22 cellular contexts compared by ENCODE assay signal in genomic region chr4:27894951-27895350, GRCh38.
"Had no signal": no experiment of that assay in that cellular context is flagged by ENCODE, and none has a peak within 500 bp of the region (broad histone marks: within the 10 kb centered on the region; RNA-seq: fewer than 3 reads in every experiment).

No MANE protein-coding gene starts in this region.

- ATAC-seq: effector memory CD8-positive, alpha-beta T cell; left cardiac atrium; left lung; mucosa of descending colon; natural killer cell treated with Interleukin-12 subunit alpha and Interleukin-12 subunit beta and Interleukin-15 and Interleukin-18, amount 100 ng/mL, for 72 hours; stimulated activated effector memory CD8-positive, alpha-beta T cell treated with anti-CD3 and anti-CD28 coated beads, Interleukin-12 subunit alpha, Interleukin-12 subunit beta, amount 100 ng/mL, for 72 hours had no signal

- H3K27me3 ChIP-seq: esophagus squamous epithelium, left lung, neutrophil, right atrium auricular region, sigmoid colon, stomach, thyroid gland had no signal

- H3K4me1 ChIP-seq: esophagus squamous epithelium, left lung, parathyroid adenoma, right atrium auricular region, sigmoid colon, stomach, thyroid gland had no signal

- H3K4me3 ChIP-seq: esophagus squamous epithelium, left lung, mucosa of descending colon, right atrium auricular region, sigmoid colon, stomach, thyroid gland had no signal

- H3K9me3 ChIP-seq: esophagus squamous epithelium, left lung, mucosa of descending colon, neutrophil, right atrium auricular region, sigmoid colon, thyroid gland had no signal

- H3K36me3 ChIP-seq: esophagus squamous epithelium, left lung, neutrophil, right atrium auricular region, sigmoid colon, stomach, thyroid gland had no signal

- DNase-seq: cortex of kidney; effector memory CD8-positive, alpha-beta T cell; erythroblast; esophagus squamous epithelium; hypothalamus; left cardiac atrium; left lung; mesenchymal stem cell; mucosa of descending colon; naive B cell; sigmoid colon; stimulated activated CD4-positive, alpha-beta T cell treated with anti-CD3 and anti-CD28 coated beads, Interleukin-2, amount 100 ng/mL, for 24 hours; stimulated activated CD4-positive, alpha-beta T cell treated with anti-CD3 and anti-CD28 coated beads, Interleukin-4, amount 100 ng/mL, for 24 hours; stimulated activated naive CD4-positive, alpha-beta T cell treated with Interleukin-2 at 50 U/mL for 16 hours; stomach; thyroid gland; trophoblast cell had no signal
